Comparison of ENCODE assay signal across 1 cellular context in the genomic region with DNA sequence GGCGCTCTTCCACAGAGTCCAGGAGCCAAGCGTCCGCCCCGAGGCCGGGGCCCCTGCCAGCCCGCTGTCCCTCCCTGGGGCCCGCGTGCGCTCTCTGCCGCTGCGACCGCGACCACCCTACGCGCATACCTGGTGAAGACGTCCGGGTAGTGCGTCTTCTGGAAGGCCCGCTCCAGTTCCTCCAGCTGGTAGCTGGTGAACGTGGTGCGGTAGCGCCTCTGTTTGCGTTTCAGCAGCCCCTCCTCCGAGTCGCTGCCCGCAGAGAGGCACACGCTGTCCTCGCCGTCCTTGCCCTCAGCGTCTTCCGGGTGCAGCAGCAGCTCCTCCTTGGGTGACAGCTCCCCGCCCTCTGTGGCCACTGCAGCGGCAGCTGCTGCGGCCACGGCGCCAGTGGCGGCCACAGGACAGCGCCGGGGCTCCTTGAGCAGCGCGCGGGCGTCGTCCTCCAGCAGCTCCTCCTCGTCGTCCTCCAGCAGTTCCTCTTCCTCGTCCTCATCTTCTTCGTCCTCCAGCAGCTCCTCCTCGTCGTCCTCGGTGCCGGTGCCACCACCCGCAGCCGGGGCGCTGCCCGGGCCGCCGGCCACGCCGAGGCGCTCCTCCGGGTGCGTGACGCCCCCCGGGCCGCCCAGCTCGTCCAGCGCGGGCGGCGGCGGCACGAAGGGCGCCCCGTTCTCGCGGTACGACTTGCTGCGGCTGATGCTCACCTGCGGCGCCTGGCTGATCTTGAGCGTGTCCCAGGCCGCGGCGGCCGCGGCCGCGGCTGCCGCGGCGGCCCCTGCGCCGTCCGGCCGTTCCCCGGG.
TF ChIP-seq lines count a peak whose summit lies in the region.

No MANE protein-coding gene starts in this region.

TF ChIP-seq in IMR-90, 13 proteins besides CTCF, POLR2A, EP300 and RAD21 (continued from another document):
- TF ChIP-seq ELK1 (IDR thresholded peaks at IDR 0.05; ENCODE audit: borderline replicate concordance, low read depth, low read length) (no peak), USF2 (IDR thresholded peaks at IDR 0.05; ENCODE audit: low read depth, low read length) (no peak), RFX5 (IDR thresholded peaks at IDR 0.05; ENCODE audit: low read depth, low read length) (no peak)
TF ChIP-seq in IMR-90: peak in this region for 0.
